Comparison of ENCODE assay signal across 1 cellular context in genomic region chr15:51366911-51367310, GRCh38.
TF ChIP-seq lines count a peak whose summit lies in the region.

No MANE protein-coding gene starts in this region.

TF ChIP-seq in A549, 52 proteins besides CTCF, POLR2A, EP300 and RAD21:
- TF ChIP-seq MAFK (IDR thresholded peaks at IDR 0.05; ENCODE audit: partially characterized antibody) (no peak), CEBPB (IDR thresholded peaks at IDR 0.05) (peak; percentile 16 to 34; a peak in 2 of 4 replicates), SMC3 (IDR thresholded peaks at IDR 0.05) (0 out of 3 replicates have a peak, but pooled peaks have one; percentile 13), ESRRA (IDR thresholded peaks at IDR 0.05; ENCODE audit: borderline replicate concordance, low read length) (no peak)
